9 cellular contexts compared by ENCODE assay signal in the genomic region with DNA sequence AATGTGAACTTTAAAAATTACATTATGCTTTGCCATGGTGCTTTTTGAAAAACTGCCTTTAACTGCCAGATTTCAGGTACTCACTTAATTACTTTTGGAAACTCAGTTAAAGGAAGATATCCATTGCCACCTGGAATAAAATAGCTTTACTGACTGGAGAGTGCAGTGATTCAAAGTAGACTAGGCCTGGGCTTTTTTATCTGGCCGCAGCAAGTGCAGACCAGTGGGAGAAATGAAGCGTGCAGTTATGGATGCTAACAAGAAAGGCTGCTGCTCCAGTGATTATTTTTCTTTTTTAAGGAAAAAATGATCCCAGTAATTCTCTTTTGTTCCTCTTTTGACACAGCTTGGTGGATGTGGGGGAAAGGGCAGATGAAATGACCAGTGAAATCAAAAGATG. TPM values are rescaled to one million over a fixed set of nuclear protein-coding genes. Genes with fewer than 3 reads are reported as not detected.
DNase-seq lines count a peak whose midpoint lies in the region; ATAC-seq and TF ChIP-seq lines count a peak whose summit lies in the region.
"Had no signal": no experiment of that assay in that cellular context is flagged by ENCODE, and none has a peak within 500 bp of the region (broad histone marks: within the 10 kb centered on the region; RNA-seq: fewer than 3 reads in every experiment).

No MANE protein-coding gene starts in this region.

- H3K9me3 ChIP-seq in muscle layer of colon (ENCODE audit: low read length): no peaks in the 10 kb centered on the region

- H3K27ac Mint-ChIP-seq in central memory CD8-positive, alpha-beta T cell (ENCODE audit: low read depth): peak overlapping the region; percentile 60

- peak overlapping the region; percentile 87 for H3K9ac ChIP-seq in muscle layer of colon (ENCODE audit: low read length)

- DNase-seq in HT-29 (ENCODE audit: low spot score) (peak; percentile 27), retina (no peak), cerebellum (ENCODE audit: low spot score) (no peak), NOMO-1 treated with dmso at 0.1 percent for 144 hours (lab: John Stamatoyannopoulos, UW; ENCODE audit: unreplicated experiment) (no peak), Ammon's horn (ENCODE audit: low spot score) (no peak)
- no peak for DNase-seq in central memory CD8-positive, alpha-beta T cell (ENCODE audit: low spot score in 2 of 2)
- DNase-seq: NCI-H1930 had no signal

- H3K27me3 ChIP-seq in muscle layer of colon (ENCODE audit: control insufficient read depth in 1 of 2, insufficient read depth in 2 of 2, low read length in 2 of 2): no peaks in the 10 kb centered on the region

- no peaks in the 10 kb centered on the region for H3K36me3 ChIP-seq in muscle layer of colon (ENCODE audit: insufficient read depth, low read length)

- no peaks in the 10 kb centered on the region for H3K27me3 Mint-ChIP-seq in central memory CD8-positive, alpha-beta T cell

- ATAC-seq in central memory CD8-positive, alpha-beta T cell (replicated peaks; ENCODE audit: extremely low read depth, poor library complexity, severe bottlenecking): no peak

- H3K4me1 Mint-ChIP-seq in central memory CD8-positive, alpha-beta T cell: peaks cover 63% of the 10 kb centered on the region

- peaks cover 59% of the 10 kb centered on the region for H3K4me1 ChIP-seq in muscle layer of colon (ENCODE audit: insufficient read depth, low read length)

- H3K9me3 Mint-ChIP-seq in central memory CD8-positive, alpha-beta T cell: no peaks in the 10 kb centered on the region

- TF ChIP-seq CTCF in 22Rv1 (IDR thresholded peaks at IDR 0.05): no peak

- H3K27ac ChIP-seq in 22Rv1 (peak overlapping the region; percentile 92), muscle layer of colon (ENCODE audit: low read depth, low read length) (peak overlapping the region; percentile 98)

- H3K4me3 Mint-ChIP-seq in central memory CD8-positive, alpha-beta T cell: peak overlapping the region; percentile 77

- peak overlapping the region; percentile 71 to 93 for H3K4me3 ChIP-seq in muscle layer of colon (ENCODE audit: low read depth in 1 of 2, low read length in 2 of 2)

- peaks cover 12% of the 10 kb centered on the region for H3K36me3 Mint-ChIP-seq in central memory CD8-positive, alpha-beta T cell (ENCODE audit: insufficient read depth)

RNA-seq across cellular contexts. Expression of gene SCARB2, which starts 1.3 kb away (rescaled TPM):
- total RNA-seq in HT-29 (2014; rRNA removed; shearing (Covaris generic)): 99.5 and 105 TPM in 2 replicates
- total RNA-seq in cerebellum: 342 TPM

RNA-seq across cellular contexts. Expression of gene FAM47E, which starts 39.2 kb away (rescaled TPM):
- 2.4 and 2.9 TPM in 2 replicates for total RNA-seq in HT-29 (2014; rRNA removed; shearing (Covaris generic))
- 7.3 TPM for total RNA-seq in cerebellum
